Comparison of ENCODE assay signal across 10 cellular contexts in genomic region chr4:142850478-142850877, GRCh38. TPM values are rescaled to one million over a fixed set of nuclear protein-coding genes. Genes with fewer than 3 reads are reported as not detected.
DNase-seq lines count a peak whose midpoint lies in the region; ATAC-seq, FAIRE-seq and TF ChIP-seq lines count a peak whose summit lies in the region.
"Had no signal": no experiment of that assay in that cellular context is flagged by ENCODE, and none has a peak within 500 bp of the region (broad histone marks: within the 10 kb centered on the region; RNA-seq: fewer than 3 reads in every experiment).

No MANE protein-coding gene starts in this region.

- H3K23ac ChIP-seq in H1 (ENCODE audit: insufficient read length), result no peak overlapping the region

- no peak overlapping the region for H4K8ac ChIP-seq in H1 (ENCODE audit: extremely low read depth, insufficient read depth, low read length)

- H3K4me3 Mint-ChIP-seq in activated naive CD8-positive, alpha-beta T cell treated with anti-CD3 and anti-CD28 coated beads, Interleukin-2, amount 50 U/mL, for 24 hours, result no peak overlapping the region
- H3K4me3 Mint-ChIP-seq: naive thymus-derived CD8-positive, alpha-beta T cell had no signal

- H3K4me1 ChIP-seq in GM23248 (ENCODE audit: insufficient read depth), result no peaks in the 10 kb centered on the region
- no peaks in the 10 kb centered on the region for H3K4me1 ChIP-seq in OCI-LY7 (ENCODE audit: insufficient read depth, low read length, poor library complexity, severe bottlenecking)
- peaks cover 0 to 3% (median 2%) of the 10 kb centered on the region in 4 experiments; a peak in 4 of 7 replicates for H3K4me1 ChIP-seq in H1 (replicated peaks in 1 of 4; ENCODE audit: control insufficient read depth in 3 of 4, insufficient read depth in 4 of 4, low read length in 3 of 4)

- peaks cover 22% of the 10 kb centered on the region for H3K27me3 Mint-ChIP-seq in activated naive CD8-positive, alpha-beta T cell treated with anti-CD3 and anti-CD28 coated beads, Interleukin-2, amount 50 U/mL, for 24 hours

- no peak overlapping the region for H2BK120ac ChIP-seq in H1 (replicated peaks; ENCODE audit: low read depth, low read length)

- H3K27me3 ChIP-seq in GM23248 (replicated peaks; ENCODE audit: insufficient read depth) (no peaks in the 10 kb centered on the region), H1 (replicated peaks in 1 of 4; ENCODE audit: control insufficient read depth in 3 of 4, extremely low read depth in 1 of 4, insufficient read depth in 3 of 4, low read length in 3 of 4) (peaks cover 16 to 28% (median 22%) of the 10 kb centered on the region in 4 experiments; a peak in 6 of 7 replicates)

- TF ChIP-seq POLR2A in H1 (IDR thresholded peaks at IDR 0.05; ENCODE audit: control extremely low read depth in 1 of 2, low read depth in 2 of 2, low read length in 2 of 2), result no peak

- H3K9me2 ChIP-seq in GM23248 (ENCODE audit: insufficient read depth) (no peaks in the 10 kb centered on the region), OCI-LY7 (ENCODE audit: insufficient read depth, low read length) (no peaks in the 10 kb centered on the region)

- no peak overlapping the region for H3K27ac Mint-ChIP-seq in activated naive CD8-positive, alpha-beta T cell treated with anti-CD3 and anti-CD28 coated beads, Interleukin-2, amount 50 U/mL, for 24 hours
- H3K27ac Mint-ChIP-seq: naive thymus-derived CD8-positive, alpha-beta T cell had no signal

- H3K4ac ChIP-seq in H1 (replicated peaks; ENCODE audit: insufficient read length, low read depth, low read length), result no peak overlapping the region

- no peak for TF ChIP-seq EP300 in H1 (IDR thresholded peaks at IDR 0.05; ENCODE audit: borderline replicate concordance in 1 of 2, low read depth in 2 of 2, low read length in 2 of 2)

- no peaks in the 10 kb centered on the region for H3K9me3 Mint-ChIP-seq in activated naive CD8-positive, alpha-beta T cell treated with anti-CD3 and anti-CD28 coated beads, Interleukin-2, amount 50 U/mL, for 24 hours
- H3K9me3 Mint-ChIP-seq: naive thymus-derived CD8-positive, alpha-beta T cell had no signal

- H2BK5ac ChIP-seq in H1 (ENCODE audit: low read depth, low read length), result no peak overlapping the region

- no peak overlapping the region for H3K4me3 ChIP-seq in GM23248
- no peak overlapping the region for H3K4me3 ChIP-seq in OCI-LY7 (ENCODE audit: low read depth, low read length, poor library complexity, severe bottlenecking)
- no peak overlapping the region for H3K4me3 ChIP-seq in H1 (ENCODE audit: extremely low read depth in 1 of 4, insufficient read depth in 2 of 4, low read depth in 3 of 4, low read length in 4 of 4)

- H2BK12ac ChIP-seq in H1 (ENCODE audit: low read depth, low read length), result no peak overlapping the region

- H3K27ac ChIP-seq in GM23248 (no peak overlapping the region), OCI-LY7 (ENCODE audit: low read depth, low read length, poor library complexity, severe bottlenecking) (no peak overlapping the region), H1 (ENCODE audit: low read depth, low read length) (no peak overlapping the region)

- H3K9me3 ChIP-seq in GM23248 (ENCODE audit: low read depth), result no peaks in the 10 kb centered on the region
- H3K9me3 ChIP-seq in OCI-LY7 (ENCODE audit: low read length), result no peaks in the 10 kb centered on the region
- H3K9me3 ChIP-seq in H1 (ENCODE audit: insufficient read depth in 2 of 2, low read depth in 1 of 2, low read length in 1 of 2), result no peaks in the 10 kb centered on the region

- H3K4me1 Mint-ChIP-seq in activated naive CD8-positive, alpha-beta T cell treated with anti-CD3 and anti-CD28 coated beads, Interleukin-2, amount 50 U/mL, for 24 hours, result peaks cover 3% of the 10 kb centered on the region

- H3K14ac ChIP-seq in H1 (ENCODE audit: insufficient read length), result no peak overlapping the region

- no peaks in the 10 kb centered on the region for H3K79me1 ChIP-seq in H1 (ENCODE audit: low read depth, low read length)

- peak; percentile 39 to 45; a peak in 3 of 4 replicates for TF ChIP-seq RAD21 in H1 (IDR thresholded peaks at IDR 0.05 in 1 of 2, conservative IDR thresholded peaks at IDR 0.05 in 1 of 2; ENCODE audit: low read depth in 2 of 2, low read length in 2 of 2)

- peaks cover 15% of the 10 kb centered on the region; the same call in 1 of the 2 replicates for H3K23me2 ChIP-seq in H1 (ENCODE audit: low read depth, low read length)

- no peak overlapping the region for H2BK20ac ChIP-seq in H1 (ENCODE audit: low read length)

- in situ Hi-C loops in GM23248 (cut with MboI), result no loop called here

- no peak overlapping the region for H4K91ac ChIP-seq in H1 (replicated peaks; ENCODE audit: insufficient read length, low read length)

- no peak for ATAC-seq in activated naive CD8-positive, alpha-beta T cell treated with anti-CD3 and anti-CD28 coated beads, Interleukin-2, amount 50 U/mL, for 24 hours
- ATAC-seq: naive thymus-derived CD8-positive, alpha-beta T cell had no signal

- H3K36me3 Mint-ChIP-seq in activated naive CD8-positive, alpha-beta T cell treated with anti-CD3 and anti-CD28 coated beads, Interleukin-2, amount 50 U/mL, for 24 hours (ENCODE audit: low read depth), result no peaks in the 10 kb centered on the region
- H3K36me3 Mint-ChIP-seq: naive thymus-derived CD8-positive, alpha-beta T cell had no signal

- DNase-seq in GM23248 (peak; percentile 32), OCI-LY7 (ENCODE audit: low spot score) (no peak), H1 (ENCODE audit: low read depth in 1 of 2, low spot score in 2 of 2) (no peak), renal cortical epithelial cell (ENCODE audit: low read depth) (peak; percentile 22), DMS 273 treated with DMSO at 0.1 percent for 48 hours (lab: John Stamatoyannopoulos, UW) (no peak)
- no peak for DNase-seq in stimulated activated CD4-positive, alpha-beta T cell treated with anti-CD3 and anti-CD28 coated beads, Interleukin-4, amount 100 ng/mL, for 24 hours
- no peak for DNase-seq in activated naive CD8-positive, alpha-beta T cell treated with anti-CD3 and anti-CD28 coated beads, Interleukin-2, amount 50 U/mL, for 24 hours
- DNase-seq: DMS79 treated with DMSO at 0.1 percent for 48 hours; naive thymus-derived CD8-positive, alpha-beta T cell; NCI-H1930 had no signal

- CTCF ChIA-PET in OCI-LY7 (lab: Charles Lee; ENCODE audit: unreplicated experiment) (no interaction called here), H1 (lab: Charles Lee; ENCODE audit: partially characterized antibody) (interaction anchor here (0.5 to 1.5 kb wide), 8 partner anchors 17 to 680 kb away, joined by 3 to 5 read pairs (median 3); no protein-coding TSS in a partner anchor)

- peaks cover 8% of the 10 kb centered on the region for H3K79me2 ChIP-seq in GM23248 (ENCODE audit: insufficient read depth)
- no peaks in the 10 kb centered on the region for H3K79me2 ChIP-seq in OCI-LY7 (ENCODE audit: insufficient read depth, low read depth, low read length)
- no peaks in the 10 kb centered on the region for H3K79me2 ChIP-seq in H1 (ENCODE audit: control insufficient read depth in 1 of 2, insufficient read depth in 2 of 2, low read length in 2 of 2)

- H3K9ac ChIP-seq in GM23248 (no peak overlapping the region), H1 (replicated peaks in 1 of 4; ENCODE audit: extremely low read depth in 1 of 4, low read depth in 3 of 4, low read length in 3 of 4) (0 out of 7 replicates have a peak overlapping the region, but pooled peaks of 1 of the 4 experiments have one; percentile 2)

- peak; percentile 48 for FAIRE-seq in H1 (lab: Jason Lieb, UNC)

- BruUV-seq in OCI-LY7 (replicated peaks; lab: Mats Ljungman, UMichigan), result no TSS peak

- 75 to 80% methylated on average over 4 of the region's 4 CpGs for WGBS in GM23248 (ENCODE audit: low coverage in 1 of 2, low lambda C conversion rate in 2 of 2, missing lambda C conversion rate in 2 of 2), 2 experiments
- WGBS in H1 (ENCODE audit: extremely low coverage in 1 of 2, insufficient coverage in 1 of 2, insufficient read length in 1 of 2, insufficient replicate concordance in 2 of 2, low coverage in 1 of 2, low lambda C conversion rate in 2 of 2, missing lambda C conversion rate in 1 of 2), 2 experiments, result 71% methylated on average over 4 of the region's 4 CpGs; no CpG with 5 or more reads in 1 of the 2 experiments

- H3K56ac ChIP-seq in H1 (replicated peaks; ENCODE audit: insufficient read length, low read depth, low read length), result no peak overlapping the region

- H3K4me2 ChIP-seq in GM23248 (ENCODE audit: unreplicated experiment) (no peak overlapping the region), OCI-LY7 (ENCODE audit: low read length) (no peak overlapping the region), H1 (ENCODE audit: insufficient read depth in 1 of 2, low read depth in 2 of 2, low read length in 2 of 2) (no peak overlapping the region)

- H3F3A ChIP-seq in GM23248 (ENCODE audit: insufficient read depth), result no peaks in the 10 kb centered on the region

- H2BK15ac ChIP-seq in H1 (ENCODE audit: low read length), result no peak overlapping the region

- H2AK5ac ChIP-seq in H1 (ENCODE audit: low read depth, low read length), result no peak overlapping the region

- POLR2A ChIA-PET in OCI-LY7 (lab: Charles Lee), result no interaction called here
- POLR2A ChIA-PET in H1 (lab: Charles Lee; ENCODE audit: partially characterized antibody), result interaction anchor here (1.0 kb wide), 1 partner anchor 8 kb away, joined by 3 read pairs; no protein-coding TSS in a partner anchor

- TF ChIP-seq CTCF in OCI-LY7 (conservative IDR thresholded peaks at IDR 0.05; ENCODE audit: low read length) (peak; percentile 33; the same call in 1 of the 2 replicates), H1 (IDR thresholded peaks at IDR 0.05; ENCODE audit: control extremely low read depth in 1 of 3, insufficient read depth in 1 of 3, low read depth in 1 of 3, low read length in 3 of 3) (peak in 2 of 3 experiments; percentile 36 to 64; a peak in 2 of 4 replicates)

- H4K20me1 ChIP-seq in GM23248 (ENCODE audit: insufficient read depth), result no peaks in the 10 kb centered on the region
- no peaks in the 10 kb centered on the region for H4K20me1 ChIP-seq in OCI-LY7 (ENCODE audit: insufficient read depth, low read length)
- H4K20me1 ChIP-seq in H1 (replicated peaks in 1 of 2; ENCODE audit: control insufficient read depth in 1 of 2, insufficient read depth in 2 of 2, low read length in 2 of 2), result no peaks in the 10 kb centered on the region

- H3K36me3 ChIP-seq in GM23248 (ENCODE audit: low read depth) (no peaks in the 10 kb centered on the region), OCI-LY7 (ENCODE audit: insufficient read depth, low read length) (no peaks in the 10 kb centered on the region), H1 (ENCODE audit: control insufficient read depth in 2 of 4, insufficient read depth in 4 of 4, low read length in 3 of 4) (no peaks in the 10 kb centered on the region)

- no peak overlapping the region for H4K5ac ChIP-seq in H1 (ENCODE audit: insufficient read length, low read depth, low read length)

- no peak overlapping the region for H2AFZ ChIP-seq in GM23248
- no peak overlapping the region for H2AFZ ChIP-seq in OCI-LY7 (ENCODE audit: low read length)
- H2AFZ ChIP-seq in H1 (ENCODE audit: low read length), result peak overlapping the region; percentile 87; the same call in 1 of the 2 replicates

- H3K18ac ChIP-seq in H1 (ENCODE audit: extremely low read depth, low read length), result no peak overlapping the region

- intact Hi-C loops in OCI-LY7 (cut with micrococcal nuclease; ENCODE audit: unreplicated experiment), result no loop called here

RNA-seq across cellular contexts. Expression of gene INPP4B, which starts 4.4 kb away (rescaled TPM):
- total RNA-seq in GM23248 (2014; rRNA removed; shearing (Covaris generic)), result 27.5 and 39.2 TPM in 2 replicates
- polyA plus RNA-seq in GM23248 (2016; fragmentation: Nextera tagmentation; extraction: Ambion mirVana) (20.3 TPM in 2 replicates), H1 (2011; rRNA removed) (under 0.01 and 0.11 TPM in 2 replicates)
- not detected in 2 replicates for total RNA-seq in OCI-LY7 (2014; rRNA removed; shearing (Covaris generic))
- total RNA-seq in OCI-LY7 (2022) (not detected in 2 replicates), renal cortical epithelial cell (16.1 and 16.6 TPM in 2 replicates)
- total RNA-seq in H1 (2021; fragmentation: NEBNext Ultra II Directional; extraction: Animal tissue kit (Norgen Biotek cat#: 25700)), result 0.34 and 0.54 TPM in 2 replicates
- 0.05 TPM for polyA plus RNA-seq in H1 (2011; cell fraction: cytosol; rRNA removed)
- polyA plus RNA-seq in H1 (2011; cell fraction: nucleus; rRNA removed), result 0.06 TPM
- polyA plus RNA-seq in H1 (2012, experiment 1 of 2), result 0.08 to 0.43 TPM (median 0.25 TPM) in 4 replicates
- not detected for polyA plus RNA-seq in H1 (2012, experiment 2 of 2)
- 0.20 TPM for polyA plus RNA-seq in H1 (2013, experiment 1 of 2)
- polyA plus RNA-seq in H1 (2013, experiment 2 of 2), result 0.26 TPM
- polyA minus RNA-seq in H1 (2011; rRNA and poly(A)+ RNA removed), result 0.41 and 0.82 TPM in 2 replicates
- not detected for polyA minus RNA-seq in H1 (2011; cell fraction: cytosol; rRNA and poly(A)+ RNA removed)
- 0.60 TPM for polyA minus RNA-seq in H1 (2011; cell fraction: nucleus; rRNA and poly(A)+ RNA removed)

Comparison
In these comparisons a context has a peak if more than half of its experiments do, and no peak if none do; other contexts are left out.
1. DNase-seq: peak in GM23248 (single experiment) and renal cortical epithelial cell (single experiment); none in OCI-LY7 (single experiment), H1 (0 of 2), stimulated activated CD4-positive, alpha-beta T cell treated with anti-CD3 and anti-CD28 coated beads, Interleukin-4, amount 100 ng/mL, for 24 hours (single experiment), DMS 273 treated with DMSO at 0.1 percent for 48 hours (single experiment) and activated naive CD8-positive, alpha-beta T cell treated with anti-CD3 and anti-CD28 coated beads, Interleukin-2, amount 50 U/mL, for 24 hours (single experiment).
2. RNA of gene INPP4B, which starts 4.4 kb away (total RNA-seq): 27.5 to 39.2 TPM in GM23248 and 16.1 to 16.6 TPM in renal cortical epithelial cell; 0.34 to 0.54 TPM in H1 and not detected in OCI-LY7; every median in the first group is over 10 times any median in the second.